7 cellular contexts compared by ENCODE assay signal in genomic region chr1:54635804-54636203, GRCh38. TPM values are rescaled to one million over a fixed set of nuclear protein-coding genes. Genes with fewer than 3 reads are reported as not detected.
"Had no signal": no experiment of that assay in that cellular context is flagged by ENCODE, and none has a peak within 500 bp of the region (broad histone marks: within the 10 kb centered on the region; RNA-seq: fewer than 3 reads in every experiment).

No MANE protein-coding gene starts in this region.

RNA-seq across cellular contexts. Expression of gene MROH7, which starts 5.8 kb away (rescaled TPM):
- total RNA-seq: H4 had no signal
- polyA plus RNA-seq: GM23338 had no signal

RNA-seq across cellular contexts. Expression of gene FAM151A, which starts 12.5 kb away (rescaled TPM):
- total RNA-seq: GM23248, H1, H4, H7, H9, HFFc6 had no signal
- polyA plus RNA-seq: GM23338, H1 had no signal
